Comparison of ENCODE assay signal across 10 cellular contexts in genomic region chr5:175457466-175457865, GRCh38. TPM values are rescaled to one million over a fixed set of nuclear protein-coding genes. Genes with fewer than 3 reads are reported as not detected.
A peak's percentile ranks its signal among the peaks of the same experiment; 100 is the strongest.
DNase-seq lines count a peak whose midpoint lies in the region; ATAC-seq, FAIRE-seq and TF ChIP-seq lines count a peak whose summit lies in the region.
"Had no signal": no experiment of that assay in that cellular context is flagged by ENCODE, and none has a peak within 500 bp of the region (broad histone marks: within the 10 kb centered on the region; RNA-seq: fewer than 3 reads in every experiment).

No MANE protein-coding gene starts in this region.

- no peaks in the 10 kb centered on the region for H3K36me3 ChIP-seq in SJCRH30

- FAIRE-seq in GM18507 (lab: Jason Lieb, UNC), result peak; percentile 76
- FAIRE-seq: G401.6 had no signal

- ATAC-seq in GM19468 (IDR thresholded peaks at IDR 0.05; ENCODE audit: extremely low read depth, unreplicated experiment) (peak; percentile 83), HG03095 (IDR thresholded peaks at IDR 0.05; ENCODE audit: unreplicated experiment) (peak; percentile 94), HG03439 (IDR thresholded peaks at IDR 0.05; ENCODE audit: unreplicated experiment) (no peak)

- H3K27ac ChIP-seq in SJCRH30, result no peak overlapping the region
- no peak overlapping the region for H3K27ac ChIP-seq in coronary artery

- no peak for TF ChIP-seq CTCF in coronary artery (IDR thresholded peaks at IDR 0.05)

- no peaks in the 10 kb centered on the region for H3K27me3 ChIP-seq in SJCRH30

- H3K4me3 ChIP-seq in SJCRH30, result no peak overlapping the region
- H3K4me3 ChIP-seq in coronary artery, result no peak overlapping the region

- DNase-seq in GM18507 (ENCODE audit: extremely low spot score, insufficient read length, low read depth) (no peak), SJCRH30 (peak; percentile 43 to 71), coronary artery (ENCODE audit: low spot score) (no peak), NCI-H2029 (lab: John Stamatoyannopoulos, UW) (no peak), NCI-H128 (lab: John Stamatoyannopoulos, UW; ENCODE audit: unreplicated experiment) (no peak)
- DNase-seq: NCI-H1092 had no signal

- H3K4me1 ChIP-seq in SJCRH30, result peaks cover 18% of the 10 kb centered on the region

- no peaks in the 10 kb centered on the region; the same call in 1 of the 2 replicates for H3K9me3 ChIP-seq in SJCRH30 (replicated peaks)

RNA-seq across cellular contexts. Expression of gene DRD1, which starts 13.5 kb away (rescaled TPM):
- not detected in 2 replicates for total RNA-seq in SJCRH30 (2014; rRNA removed; shearing (Covaris generic))

RNA-seq across cellular contexts. Expression of gene SFXN1, which starts 20.9 kb away (rescaled TPM):
- 181 and 187 TPM in 2 replicates for total RNA-seq in SJCRH30 (2014; rRNA removed; shearing (Covaris generic))

Comparison
In these comparisons a context has a peak if more than half of its experiments do, and no peak if none do; other contexts are left out.
1. DNase-seq: peak in SJCRH30 (2 of 2); none in GM18507 (single experiment), coronary artery (single experiment), NCI-H2029 (single experiment) and NCI-H128 (single experiment).